Comparison of ENCODE assay signal across 2 cellular contexts in the genomic region with DNA sequence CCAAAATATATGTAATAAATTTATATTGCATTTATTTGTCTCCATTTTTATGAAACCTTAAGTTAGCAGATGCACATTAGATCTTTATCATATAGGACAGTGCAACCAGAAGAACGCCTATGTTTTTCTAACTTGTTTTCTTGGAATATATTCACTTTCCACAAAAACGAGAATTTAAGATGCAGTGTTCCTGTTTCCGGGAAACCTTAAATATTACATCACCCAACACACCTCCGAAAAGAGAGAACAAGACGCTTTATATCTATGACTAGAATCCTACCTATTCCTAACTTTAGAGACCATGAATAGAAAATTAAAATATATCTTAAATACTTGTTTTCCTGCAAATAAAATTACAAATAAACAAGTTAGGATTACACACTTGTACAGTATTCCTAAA.
TF ChIP-seq lines count a peak whose summit lies in the region.

No MANE protein-coding gene starts in this region.

TF ChIP-seq in K562, 482 proteins besides CTCF, POLR2A, EP300 and RAD21 (continued from another document and continues in another):
- no peak for TF ChIP-seq FOSL1 (tag; conservative IDR thresholded peaks at IDR 0.05)
- TF ChIP-seq RB1 (IDR thresholded peaks at IDR 0.05; ENCODE audit: low read depth), result no peak
- no peak for TF ChIP-seq NR2C2 (CRISPR knock-in tag; IDR thresholded peaks at IDR 0.05)
- no peak for TF ChIP-seq NR2C2 (tag; IDR thresholded peaks at IDR 0.05)
- no peak for TF ChIP-seq PTRF (tag; IDR thresholded peaks at IDR 0.05)
- TF ChIP-seq BCL6 (CRISPR knock-in tag; IDR thresholded peaks at IDR 0.05), result no peak
- no peak for TF ChIP-seq ZNF561 (CRISPR knock-in tag; conservative IDR thresholded peaks at IDR 0.05)
- no peak for TF ChIP-seq ARID2 (IDR thresholded peaks at IDR 0.05)
- TF ChIP-seq MYC (IDR thresholded peaks at IDR 0.05; ENCODE audit: low read depth, low read length), result peak; percentile 54; the same call in 1 of the 2 replicates
- no peak for TF ChIP-seq MYC (CRISPR knock-in tag; IDR thresholded peaks at IDR 0.05; ENCODE audit: borderline replicate concordance, low read depth)
- TF ChIP-seq JUN (IDR thresholded peaks at IDR 0.05; ENCODE audit: borderline replicate concordance, low read depth, low read length), result no peak
- no peak for TF ChIP-seq JUN (CRISPR knock-in tag; IDR thresholded peaks at IDR 0.05; ENCODE audit: borderline replicate concordance)
- TF ChIP-seq, protein P1, sequence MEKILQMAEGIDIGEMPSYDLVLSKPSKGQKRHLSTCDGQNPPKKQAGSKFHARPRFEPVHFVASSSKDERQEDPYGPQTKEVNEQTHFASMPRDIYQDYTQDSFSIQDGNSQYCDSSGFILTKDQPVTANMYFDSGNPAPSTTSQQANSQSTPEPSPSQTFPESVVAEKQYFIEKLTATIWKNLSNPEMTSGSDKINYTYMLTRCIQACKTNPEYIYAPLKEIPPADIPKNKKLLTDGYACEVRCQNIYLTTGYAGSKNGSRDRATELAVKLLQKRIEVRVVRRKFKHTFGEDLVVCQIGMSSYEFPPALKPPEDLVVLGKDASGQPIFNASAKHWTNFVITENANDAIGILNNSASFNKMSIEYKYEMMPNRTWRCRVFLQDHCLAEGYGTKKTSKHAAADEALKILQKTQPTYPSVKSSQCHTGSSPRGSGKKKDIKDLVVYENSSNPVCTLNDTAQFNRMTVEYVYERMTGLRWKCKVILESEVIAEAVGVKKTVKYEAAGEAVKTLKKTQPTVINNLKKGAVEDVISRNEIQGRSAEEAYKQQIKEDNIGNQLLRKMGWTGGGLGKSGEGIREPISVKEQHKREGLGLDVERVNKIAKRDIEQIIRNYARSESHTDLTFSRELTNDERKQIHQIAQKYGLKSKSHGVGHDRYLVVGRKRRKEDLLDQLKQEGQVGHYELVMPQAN (IDR thresholded peaks at IDR 0.05; ENCODE audit: borderline replicate concordance), result no peak
- TF ChIP-seq, protein P2, sequence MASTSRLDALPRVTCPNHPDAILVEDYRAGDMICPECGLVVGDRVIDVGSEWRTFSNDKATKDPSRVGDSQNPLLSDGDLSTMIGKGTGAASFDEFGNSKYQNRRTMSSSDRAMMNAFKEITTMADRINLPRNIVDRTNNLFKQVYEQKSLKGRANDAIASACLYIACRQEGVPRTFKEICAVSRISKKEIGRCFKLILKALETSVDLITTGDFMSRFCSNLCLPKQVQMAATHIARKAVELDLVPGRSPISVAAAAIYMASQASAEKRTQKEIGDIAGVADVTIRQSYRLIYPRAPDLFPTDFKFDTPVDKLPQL (IDR thresholded peaks at IDR 0.05; ENCODE audit: extremely low read depth, insufficient read length), result no peak
- peak; percentile 71; the same call in 1 of the 2 replicates for TF ChIP-seq ATF4 (CRISPR knock-in tag; IDR thresholded peaks at IDR 0.05)
- no peak for TF ChIP-seq STAT6 (CRISPR knock-in tag; IDR thresholded peaks at IDR 0.05)
- TF ChIP-seq, protein P3, sequence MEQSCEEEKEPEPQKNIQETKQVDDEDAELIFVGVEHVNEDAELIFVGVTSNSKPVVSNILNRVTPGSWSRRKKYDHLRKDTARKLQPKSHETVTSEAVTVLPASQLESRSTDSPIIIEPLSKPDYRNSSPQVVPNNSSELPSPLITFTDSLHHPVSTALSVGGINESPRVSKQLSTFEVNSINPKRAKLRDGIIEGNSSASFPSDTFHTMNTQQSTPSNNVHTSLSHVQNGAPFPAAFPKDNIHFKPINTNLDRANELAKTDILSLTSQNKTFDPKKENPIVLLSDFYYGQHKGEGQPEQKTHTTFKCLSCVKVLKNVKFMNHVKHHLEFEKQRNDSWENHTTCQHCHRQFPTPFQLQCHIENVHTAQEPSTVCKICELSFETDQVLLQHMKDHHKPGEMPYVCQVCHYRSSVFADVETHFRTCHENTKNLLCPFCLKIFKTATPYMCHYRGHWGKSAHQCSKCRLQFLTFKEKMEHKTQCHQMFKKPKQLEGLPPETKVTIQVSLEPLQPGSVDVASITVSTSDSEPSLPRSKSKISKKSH (CRISPR knock-in tag; IDR thresholded peaks at IDR 0.05), result no peak
- no peak for TF ChIP-seq U2AF2 (optimal IDR thresholded peaks at IDR 0.05; ENCODE audit: low read depth, low read length)
- no peak for TF ChIP-seq ZNF699 (CRISPR knock-in tag; IDR thresholded peaks at IDR 0.05; ENCODE audit: insufficient replicate concordance)
- no peak for TF ChIP-seq MCM5 (IDR thresholded peaks at IDR 0.05; ENCODE audit: low read depth)
- no peak for TF ChIP-seq HNRNPLL (IDR thresholded peaks at IDR 0.05; ENCODE audit: low read depth, low read length, poor library complexity, severe bottlenecking)
- no peak for TF ChIP-seq POLR2G (IDR thresholded peaks at IDR 0.05; ENCODE audit: low read depth, low read length)

TF ChIP-seq in neural cell, 6 proteins besides CTCF, POLR2A, EP300 and RAD21 (continued from another document):
- no peak for TF ChIP-seq REST (IDR thresholded peaks at IDR 0.05; ENCODE audit: borderline replicate concordance)
